Comparison of ENCODE assay signal across 8 cellular contexts in genomic region chr9:34638138-34638445, GRCh38. TPM values are rescaled to one million over a fixed set of nuclear protein-coding genes. Genes with fewer than 3 reads are reported as not detected.
DNase-seq lines count a peak whose midpoint lies in the region; TF ChIP-seq lines count a peak whose summit lies in the region.

No MANE protein-coding gene starts in this region.

- TF ChIP-seq CTCF in astrocyte of the spinal cord (IDR thresholded peaks at IDR 0.05; ENCODE audit: low read depth, low read length) (no peak), lower leg skin (IDR thresholded peaks at IDR 0.05) (no peak), tibial nerve (IDR thresholded peaks at IDR 0.05) (no peak)

- peak overlapping the region; percentile 93 for H3K27ac Mint-ChIP-seq in activated T-cell treated with anti-CD3 and anti-CD28 coated beads, Interleukin-2, amount 50 U/mL, for 24 hours

- H3K4me1 ChIP-seq in tibial nerve = peaks cover 0 to 47% (median 12%) of the 10 kb centered on the region in 4 donors

- H3K9me3 Mint-ChIP-seq in activated T-cell treated with anti-CD3 and anti-CD28 coated beads, Interleukin-2, amount 50 U/mL, for 24 hours = no peaks in the 10 kb centered on the region

- WGBS in lower leg skin, 2 donors = 9 to 23% methylated on average over 5 to 7 of the region's 7 CpGs
- WGBS in tibial nerve, 2 donors = 9 to 15% methylated on average over 6 to 7 of the region's 7 CpGs

- peaks cover 46% of the 10 kb centered on the region for H3K4me1 Mint-ChIP-seq in activated T-cell treated with anti-CD3 and anti-CD28 coated beads, Interleukin-2, amount 50 U/mL, for 24 hours (ENCODE audit: low read depth)

- DNase-seq in activated T-cell treated with anti-CD3 and anti-CD28 coated beads, Interleukin-2, amount 50 U/mL, for 24 hours = no peak
- no peak for DNase-seq in activated T-cell treated with anti-CD3 and anti-CD28 coated beads, Interleukin-2, amount 50 U/mL, for 48 hours
- DNase-seq in astrocyte of the spinal cord (ENCODE audit: low read depth, low spot score) = no peak
- DNase-seq in lower leg skin (ENCODE audit: low spot score in 2 of 2) = no peak
- DNase-seq in tibial nerve (ENCODE audit: low spot score in 2 of 2) = no peak
- DNase-seq in DMS53 (lab: John Stamatoyannopoulos, UW) = no peak
- DNase-seq in GDM1 (lab: John Stamatoyannopoulos, UW) = no peak
- DNase-seq in HuH-7 (ENCODE audit: low spot score) = no peak

- no peak for TF ChIP-seq POLR2A in lower leg skin (IDR thresholded peaks at IDR 0.05)
- TF ChIP-seq POLR2A in tibial nerve (IDR thresholded peaks at IDR 0.05) = no peak

- in situ Hi-C loops in astrocyte of the spinal cord (cut with HindIII; ENCODE audit: low sequenced_read_pairs) = no loop called here

- TF ChIP-seq EP300 in tibial nerve (IDR thresholded peaks at IDR 0.05) = no peak

- peak overlapping the region; percentile 97 for H3K4me3 Mint-ChIP-seq in activated T-cell treated with anti-CD3 and anti-CD28 coated beads, Interleukin-2, amount 50 U/mL, for 24 hours

- no peaks in the 10 kb centered on the region for H3K27me3 ChIP-seq in tibial nerve

- H3K36me3 Mint-ChIP-seq in activated T-cell treated with anti-CD3 and anti-CD28 coated beads, Interleukin-2, amount 50 U/mL, for 24 hours (ENCODE audit: low read depth) = peaks cover 37% of the 10 kb centered on the region

- intact Hi-C loops in lower leg skin (cut with DNase I; ENCODE audit: low total_unique reads) = loop anchor here (10.0 kb wide), 1 partner anchor 67 kb away; no protein-coding TSS in a partner anchor

- no peaks in the 10 kb centered on the region for H3K27me3 Mint-ChIP-seq in activated T-cell treated with anti-CD3 and anti-CD28 coated beads, Interleukin-2, amount 50 U/mL, for 24 hours

- H3K4me3 ChIP-seq in astrocyte of the spinal cord (ENCODE audit: low read depth, low read length) (peak overlapping the region; percentile 72), lower leg skin (ENCODE audit: low read depth, poor library complexity, severe bottlenecking) (peak overlapping the region; percentile 77), tibial nerve (peak overlapping the region; percentile 64 to 94 (median 85))

- H3K27ac ChIP-seq in tibial nerve = peak overlapping the region; percentile 63 to 92 (median 86)

- H3K36me3 ChIP-seq in tibial nerve = peaks cover 0 to 14% (median 0%) of the 10 kb centered on the region in 3 donors

- no peaks in the 10 kb centered on the region for H3K9me3 ChIP-seq in tibial nerve

RNA-seq across cellular contexts. Expression of gene SIGMAR1, which starts 0.5 kb away (rescaled TPM):
- 100 to 1,000 TPM in 3 of 4 donors, 10 to 100 TPM in 1; 99.1 to 130 (median 107) TPM for total RNA-seq in lower leg skin
- 100 to 1,000 TPM in 2 of 4 donors, 10 to 100 TPM in 2; 92.6 to 128 (median 107) TPM for total RNA-seq in tibial nerve

RNA-seq across cellular contexts. Expression of gene GALT, which starts 8.4 kb away (rescaled TPM):
- total RNA-seq in lower leg skin (10 to 100 TPM; 41.2 to 84.9 (median 55.5) TPM), tibial nerve (10 to 100 TPM; 38.5 to 75.3 (median 63.7) TPM)

RNA-seq across cellular contexts. Expression of gene ARID3C, which starts 9.2 kb away (rescaled TPM):
- total RNA-seq in lower leg skin (under 1 TPM in 2 of 4 donors, not detected in 2; 0.23 to 0.34 TPM), tibial nerve (1 to 10 TPM in 2 of 4 donors, under 1 TPM in 2; 0.30 to 2.1 (median 1.3) TPM)

RNA-seq across cellular contexts. Expression of gene IL11RA, which starts 13.9 kb away (rescaled TPM):
- total RNA-seq in lower leg skin (10 to 100 TPM; 27.7 to 37.7 (median 29.9) TPM), tibial nerve (10 to 100 TPM; 27.3 to 48.8 (median 39.6) TPM)

RNA-seq across cellular contexts. Expression of gene DCTN3, which starts 17.8 kb away (rescaled TPM):
- 100 to 1,000 TPM in 3 of 4 donors, 10 to 100 TPM in 1; 80.8 to 166 (median 127) TPM for total RNA-seq in lower leg skin
- 10 to 100 TPM; 64.7 to 87.5 (median 73.7) TPM for total RNA-seq in tibial nerve
